9 cellular contexts compared by ENCODE assay signal in the genomic region with DNA sequence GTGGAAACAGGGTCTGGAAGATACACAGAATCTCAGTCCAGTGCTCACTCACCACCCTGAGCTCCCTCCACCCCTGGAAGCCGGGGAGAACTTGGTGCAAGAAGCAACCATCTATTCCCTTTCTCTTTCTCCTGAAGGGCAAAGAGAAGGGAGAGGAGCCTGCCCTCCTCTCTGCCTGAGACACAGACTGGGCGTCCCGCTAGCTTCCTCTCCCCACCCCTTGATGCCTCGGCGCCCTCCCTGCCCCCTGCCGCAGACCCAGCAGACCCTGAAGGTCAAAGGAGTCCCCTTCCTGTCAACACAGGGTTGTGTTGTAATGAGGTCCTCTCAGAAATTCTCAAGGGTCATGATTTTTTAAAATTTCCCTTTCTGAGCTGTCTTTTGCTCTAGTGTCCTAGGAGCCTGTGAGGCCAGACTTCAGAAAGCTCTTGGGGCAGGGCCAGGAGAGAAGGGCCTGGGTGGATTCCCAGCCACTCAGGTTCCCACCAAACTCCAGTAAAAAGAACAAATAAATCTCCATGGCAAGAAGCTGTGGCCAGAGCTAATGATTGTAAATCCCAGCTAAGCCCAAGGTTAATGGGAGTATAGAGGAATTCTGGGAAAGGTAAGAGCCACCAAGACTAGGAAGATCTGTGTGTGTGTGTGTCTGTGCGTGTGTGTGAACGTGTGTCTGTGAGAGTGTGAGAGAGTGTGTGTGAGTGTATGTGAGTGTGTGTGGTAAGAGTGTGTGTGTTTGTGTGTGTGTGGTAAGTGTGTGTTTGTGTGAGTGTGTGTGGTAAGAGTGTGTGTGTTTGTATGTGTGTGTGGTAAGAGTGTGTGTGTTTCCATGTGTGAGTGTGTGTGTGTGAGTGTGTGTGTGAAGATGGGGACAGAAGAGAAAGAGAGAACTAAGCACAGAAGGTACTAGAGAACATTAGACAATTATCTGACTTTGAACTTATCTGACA. TPM values are rescaled to one million over a fixed set of nuclear protein-coding genes. Genes with fewer than 3 reads are reported as not detected.
A peak's percentile ranks its signal among the peaks of the same experiment; 100 is the strongest.
DNase-seq lines count a peak whose midpoint lies in the region; ATAC-seq lines count a peak whose summit lies in the region.
"Had no signal": no experiment of that assay in that cellular context is flagged by ENCODE, and none has a peak within 500 bp of the region (broad histone marks: within the 10 kb centered on the region; RNA-seq: fewer than 3 reads in every experiment).

No MANE protein-coding gene starts in this region.

- no peaks in the 10 kb centered on the region for H3K27me3 ChIP-seq in rectal smooth muscle tissue (ENCODE audit: control insufficient read depth, insufficient read depth, low read length)

- intact Hi-C loops in Right ventricle myocardium superior (cut with DNase I), result no loop called here

- H3K27me3 Mint-ChIP-seq in T-helper 2 cell treated with Interferon-gamma antibody and Interleukin-4, amounts not matched to agents 5 μg/mL and 100 μg/mL, for 36 hours (ENCODE audit: low read depth), result peaks cover 57% of the 10 kb centered on the region

- peaks cover 4% of the 10 kb centered on the region for H3K4me1 Mint-ChIP-seq in T-helper 2 cell treated with Interferon-gamma antibody and Interleukin-4, amounts not matched to agents 5 μg/mL and 100 μg/mL, for 36 hours (ENCODE audit: low read depth)

- peak overlapping the region; percentile 96 for H3K27ac ChIP-seq in rectal smooth muscle tissue (ENCODE audit: low read depth, low read length)

- no peaks in the 10 kb centered on the region for H3K36me3 ChIP-seq in ES-I3 (ENCODE audit: insufficient read depth, low read length)
- H3K36me3 ChIP-seq in rectal smooth muscle tissue (ENCODE audit: control insufficient read depth, insufficient read depth, low read length), result no peaks in the 10 kb centered on the region

- H3K4me3 ChIP-seq in rectal smooth muscle tissue (ENCODE audit: low read length), result peak overlapping the region; percentile 83

- H3K36me3 Mint-ChIP-seq in T-helper 2 cell treated with Interferon-gamma antibody and Interleukin-4, amounts not matched to agents 5 μg/mL and 100 μg/mL, for 36 hours (ENCODE audit: low read depth), result no peaks in the 10 kb centered on the region

- H3K4me1 ChIP-seq in ES-I3 (ENCODE audit: insufficient read depth, low read length), result peaks cover 10% of the 10 kb centered on the region
- H3K4me1 ChIP-seq in rectal smooth muscle tissue (ENCODE audit: control insufficient read depth, insufficient read depth, low read length), result peaks cover 18% of the 10 kb centered on the region

- DNase-seq in T-helper 2 cell treated with Interferon-gamma antibody and Interleukin-4, amounts not matched to agents 5 μg/mL and 100 μg/mL, for 36 hours (ENCODE audit: low spot score), result no peak
- DNase-seq in Right ventricle myocardium superior, result no peak
- DNase-seq in NCI-H146 treated with DMSO at 0.1 percent for 48 hours (lab: John Stamatoyannopoulos, UW; ENCODE audit: unreplicated experiment), result no peak
- DNase-seq in NCI-H2081 (lab: John Stamatoyannopoulos, UW), result no peak
- DNase-seq in pons (ENCODE audit: low spot score), result no peak
- no peak for DNase-seq in superior temporal gyrus (ENCODE audit: extremely low spot score)
- DNase-seq: NCI-H1092 treated with DMSO at 0.1 percent for 48 hours had no signal

- H3K9ac ChIP-seq in ES-I3 (ENCODE audit: low read depth, low read length), result peak overlapping the region; percentile 55
- peak overlapping the region; percentile 46 for H3K9ac ChIP-seq in rectal smooth muscle tissue (ENCODE audit: low read length)

- peak; percentile 28 for ATAC-seq in Right ventricle myocardium superior (ENCODE audit: poor library complexity)

- H3K27ac Mint-ChIP-seq in T-helper 2 cell treated with Interferon-gamma antibody and Interleukin-4, amounts not matched to agents 5 μg/mL and 100 μg/mL, for 36 hours, result no peak overlapping the region

- peak overlapping the region; percentile 6 for H3K4me3 Mint-ChIP-seq in T-helper 2 cell treated with Interferon-gamma antibody and Interleukin-4, amounts not matched to agents 5 μg/mL and 100 μg/mL, for 36 hours

- no peaks in the 10 kb centered on the region for H3K9me3 ChIP-seq in ES-I3 (ENCODE audit: control insufficient read depth, insufficient read depth, low read length)

- no peaks in the 10 kb centered on the region for H3K9me3 Mint-ChIP-seq in T-helper 2 cell treated with Interferon-gamma antibody and Interleukin-4, amounts not matched to agents 5 μg/mL and 100 μg/mL, for 36 hours

RNA-seq across cellular contexts. Expression of a gene that starts 1.0 kb away (rescaled TPM):
- 181 TPM for total RNA-seq in Right ventricle myocardium superior

RNA-seq across cellular contexts. Expression of a gene that starts 22.5 kb away (rescaled TPM):
- 32.8 TPM for total RNA-seq in Right ventricle myocardium superior

RNA-seq across cellular contexts. Expression of a gene that starts 59.1 kb away (rescaled TPM):
- total RNA-seq in Right ventricle myocardium superior, result not detected
